Comparison of ENCODE assay signal across 8 cellular contexts in the genomic region with DNA sequence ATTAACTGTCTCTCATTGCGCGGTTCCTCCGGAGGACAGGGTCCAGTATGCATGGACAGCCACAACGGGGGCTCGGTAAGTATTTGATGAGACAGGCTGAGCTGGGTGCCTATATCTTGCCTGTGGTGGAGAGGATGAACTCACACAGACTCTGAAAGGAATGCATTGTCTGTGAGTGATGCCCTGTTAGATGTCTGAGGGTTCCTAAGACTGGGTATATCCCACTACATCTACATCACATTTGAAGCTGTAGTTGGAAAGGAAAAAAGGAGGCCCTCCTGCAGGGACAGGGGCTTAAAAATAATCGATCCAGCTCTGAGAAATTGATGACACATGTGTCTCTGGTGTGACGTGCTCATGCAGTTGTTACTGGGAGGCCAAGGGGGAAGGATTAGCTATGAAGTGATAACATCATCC. TPM values are rescaled to one million over a fixed set of nuclear protein-coding genes. Genes with fewer than 3 reads are reported as not detected.
A peak's percentile ranks its signal among the peaks of the same experiment; 100 is the strongest.
DNase-seq lines count a peak whose midpoint lies in the region; ATAC-seq and TF ChIP-seq lines count a peak whose summit lies in the region.

No MANE protein-coding gene starts in this region.

- peaks cover 21% of the 10 kb centered on the region for H3K4me1 Mint-ChIP-seq in HFFc6 (ENCODE audit: low read depth)
- peaks cover 62% of the 10 kb centered on the region for H3K4me1 Mint-ChIP-seq in activated T-helper 1 cell treated with anti-CD3 and anti-CD28 coated beads, Interleukin-12 subunit alpha, Interleukin-12 subunit beta, Interleukin-2, Interleukin-4 antibody, amounts not matched to agents 30 ng/mL and 10 ng/mL and 1 ng/mL, durations not matched to agents 14 hours and 24 hours and 36 hours (ENCODE audit: low read depth)

- no peak overlapping the region for H3K23ac ChIP-seq in mesendoderm (ENCODE audit: low read length)

- intact Hi-C loops in activated T-helper 1 cell treated with anti-CD3 and anti-CD28 coated beads, Interleukin-12 subunit alpha, Interleukin-12 subunit beta, Interleukin-2, Interleukin-4 antibody, amounts not matched to agents 30 ng/mL and 10 ng/mL and 1 ng/mL, durations not matched to agents 14 hours and 24 hours and 36 hours (cut with micrococcal nuclease) = loop anchor here (5.0 to 10.0 kb wide), 2 partner anchors 149 to 271 kb away; partner anchors contain the start of gene UBE2G2

- peaks cover 16% of the 10 kb centered on the region for H3K27me3 Mint-ChIP-seq in HFFc6 (ENCODE audit: insufficient read depth)
- H3K27me3 Mint-ChIP-seq in activated T-helper 1 cell treated with anti-CD3 and anti-CD28 coated beads, Interleukin-12 subunit alpha, Interleukin-12 subunit beta, Interleukin-2, Interleukin-4 antibody, amounts not matched to agents 30 ng/mL and 10 ng/mL and 1 ng/mL, durations not matched to agents 14 hours and 24 hours and 36 hours (ENCODE audit: insufficient read depth) = no peaks in the 10 kb centered on the region

- no peak overlapping the region for H3K56ac ChIP-seq in mesendoderm (ENCODE audit: low read length)

- no peaks in the 10 kb centered on the region for H3K4me1 ChIP-seq in mesendoderm (ENCODE audit: control insufficient read depth, low read depth, low read length)

- peak overlapping the region; percentile 76 for H3K4me3 Mint-ChIP-seq in HFFc6
- peak overlapping the region; percentile 85 for H3K4me3 Mint-ChIP-seq in activated T-helper 1 cell treated with anti-CD3 and anti-CD28 coated beads, Interleukin-12 subunit alpha, Interleukin-12 subunit beta, Interleukin-2, Interleukin-4 antibody, amounts not matched to agents 30 ng/mL and 10 ng/mL and 1 ng/mL, durations not matched to agents 14 hours and 24 hours and 36 hours

- H3K9ac ChIP-seq in mesendoderm (ENCODE audit: low read length) = no peak overlapping the region

- DNase-seq in AG08396 (ENCODE audit: low spot score) (peak; percentile 41), HFFc6 (no peak), mesendoderm (peak; percentile 32), NCI-H1092 treated with DMSO at 0.1 percent for 48 hours (lab: John Stamatoyannopoulos, UW) (no peak), NCI-H1930 (lab: John Stamatoyannopoulos, UW) (no peak)
- no peak for DNase-seq in activated T-helper 1 cell treated with anti-CD3 and anti-CD28 coated beads, Interleukin-12 subunit alpha, Interleukin-12 subunit beta, Interleukin-2, Interleukin-4 antibody, amounts not matched to agents 30 ng/mL and 10 ng/mL and 1 ng/mL, durations not matched to agents 14 hours and 24 hours and 36 hours (ENCODE audit: low spot score)

- no peaks in the 10 kb centered on the region for H3K36me3 ChIP-seq in mesendoderm (ENCODE audit: control insufficient read depth, insufficient read depth, low read length)

- H3K4me2 ChIP-seq in mesendoderm (ENCODE audit: low read length) = no peak overlapping the region

- H3K9me3 Mint-ChIP-seq in HFFc6 = no peaks in the 10 kb centered on the region
- H3K9me3 Mint-ChIP-seq in activated T-helper 1 cell treated with anti-CD3 and anti-CD28 coated beads, Interleukin-12 subunit alpha, Interleukin-12 subunit beta, Interleukin-2, Interleukin-4 antibody, amounts not matched to agents 30 ng/mL and 10 ng/mL and 1 ng/mL, durations not matched to agents 14 hours and 24 hours and 36 hours = no peaks in the 10 kb centered on the region

- H2BK120ac ChIP-seq in mesendoderm (ENCODE audit: low read depth, low read length) = no peak overlapping the region

- no peaks in the 10 kb centered on the region for H3K79me2 ChIP-seq in mesendoderm (ENCODE audit: control insufficient read depth, insufficient read depth, low read length)

- H3K18ac ChIP-seq in mesendoderm (ENCODE audit: low read length) = no peak overlapping the region

- H3K36me3 Mint-ChIP-seq in HFFc6 (ENCODE audit: low read depth) = no peaks in the 10 kb centered on the region
- H3K36me3 Mint-ChIP-seq in activated T-helper 1 cell treated with anti-CD3 and anti-CD28 coated beads, Interleukin-12 subunit alpha, Interleukin-12 subunit beta, Interleukin-2, Interleukin-4 antibody, amounts not matched to agents 30 ng/mL and 10 ng/mL and 1 ng/mL, durations not matched to agents 14 hours and 24 hours and 36 hours (ENCODE audit: low read depth) = peaks cover 2% of the 10 kb centered on the region

- H4K5ac ChIP-seq in mesendoderm (ENCODE audit: low read length) = no peak overlapping the region

- ATAC-seq in GM18505 (IDR thresholded peaks at IDR 0.05; ENCODE audit: unreplicated experiment) (no peak), HG03175 (IDR thresholded peaks at IDR 0.05; ENCODE audit: unreplicated experiment) (no peak)

- no CpG with 5 or more reads among the region's 7 CpGs for WGBS in mesendoderm (ENCODE audit: extremely low coverage, insufficient coverage, low lambda C conversion rate)

- no peak for TF ChIP-seq CTCF in HFFc6 (IDR thresholded peaks at IDR 0.05)

- H2BK15ac ChIP-seq in mesendoderm (replicated peaks; ENCODE audit: low read depth) = no peak overlapping the region

- H3K4ac ChIP-seq in mesendoderm (ENCODE audit: low read depth, low read length) = no peak overlapping the region

- H4K8ac ChIP-seq in mesendoderm (ENCODE audit: low read depth, low read length) = no peak overlapping the region

- no peak overlapping the region for H3K4me3 ChIP-seq in mesendoderm (ENCODE audit: low read length)

- TF ChIP-seq POLR2A in GM18505 (IDR thresholded peaks at IDR 0.05; ENCODE audit: borderline replicate concordance, extremely low read depth, insufficient read depth, insufficient read length) = no peak

- no peaks in the 10 kb centered on the region for H3K79me1 ChIP-seq in mesendoderm (ENCODE audit: low read length)

- H2AK5ac ChIP-seq in mesendoderm (ENCODE audit: low read length) = no peak overlapping the region

- H3K27me3 ChIP-seq in mesendoderm (ENCODE audit: insufficient read depth, low read length, poor library complexity) = peaks cover 2% of the 10 kb centered on the region

- no peak overlapping the region for H2BK5ac ChIP-seq in mesendoderm (ENCODE audit: low read length)

- no peak overlapping the region for H3K27ac Mint-ChIP-seq in HFFc6
- no peak overlapping the region for H3K27ac Mint-ChIP-seq in activated T-helper 1 cell treated with anti-CD3 and anti-CD28 coated beads, Interleukin-12 subunit alpha, Interleukin-12 subunit beta, Interleukin-2, Interleukin-4 antibody, amounts not matched to agents 30 ng/mL and 10 ng/mL and 1 ng/mL, durations not matched to agents 14 hours and 24 hours and 36 hours

- H3K27ac ChIP-seq in mesendoderm (ENCODE audit: low read depth, low read length) = no peak overlapping the region

RNA-seq across cellular contexts. Expression of gene ADARB1, which starts 1.9 kb away (rescaled TPM):
- 1 to 10 TPM; 1.7 to 3.2 (median 2.2) TPM for total RNA-seq in HFFc6 (2021; fragmentation: NEBNext Ultra II Directional; extraction: Animal tissue kit (Norgen Biotek cat#: 25700))
- 24.8 and 25.9 TPM in 2 replicates for total RNA-seq in activated T-helper 1 cell treated with anti-CD3 and anti-CD28 coated beads, Interleukin-12 subunit alpha, Interleukin-12 subunit beta, Interleukin-2, Interleukin-4 antibody, amounts not matched to agents 30 ng/mL and 10 ng/mL and 1 ng/mL, durations not matched to agents 14 hours and 24 hours and 36 hours
- polyA plus RNA-seq in mesendoderm (2013, experiment 1 of 2) = 4.6 TPM
- 4.7 TPM for polyA plus RNA-seq in mesendoderm (2013, experiment 2 of 2)

Comparison
In these comparisons a context has a peak if more than half of its experiments do, and no peak if none do; other contexts are left out.
1. DNase-seq: peak in AG08396 (single experiment) and mesendoderm (single experiment); none in HFFc6 (single experiment), activated T-helper 1 cell treated with anti-CD3 and anti-CD28 coated beads, Interleukin-12 subunit alpha, Interleukin-12 subunit beta, Interleukin-2, Interleukin-4 antibody, amounts not matched to agents 30 ng/mL and 10 ng/mL and 1 ng/mL, durations not matched to agents 14 hours and 24 hours and 36 hours (single experiment), NCI-H1092 treated with DMSO at 0.1 percent for 48 hours (single experiment) and NCI-H1930 (0 of 2).